8 cellular contexts compared by ENCODE assay signal in the genomic region with DNA sequence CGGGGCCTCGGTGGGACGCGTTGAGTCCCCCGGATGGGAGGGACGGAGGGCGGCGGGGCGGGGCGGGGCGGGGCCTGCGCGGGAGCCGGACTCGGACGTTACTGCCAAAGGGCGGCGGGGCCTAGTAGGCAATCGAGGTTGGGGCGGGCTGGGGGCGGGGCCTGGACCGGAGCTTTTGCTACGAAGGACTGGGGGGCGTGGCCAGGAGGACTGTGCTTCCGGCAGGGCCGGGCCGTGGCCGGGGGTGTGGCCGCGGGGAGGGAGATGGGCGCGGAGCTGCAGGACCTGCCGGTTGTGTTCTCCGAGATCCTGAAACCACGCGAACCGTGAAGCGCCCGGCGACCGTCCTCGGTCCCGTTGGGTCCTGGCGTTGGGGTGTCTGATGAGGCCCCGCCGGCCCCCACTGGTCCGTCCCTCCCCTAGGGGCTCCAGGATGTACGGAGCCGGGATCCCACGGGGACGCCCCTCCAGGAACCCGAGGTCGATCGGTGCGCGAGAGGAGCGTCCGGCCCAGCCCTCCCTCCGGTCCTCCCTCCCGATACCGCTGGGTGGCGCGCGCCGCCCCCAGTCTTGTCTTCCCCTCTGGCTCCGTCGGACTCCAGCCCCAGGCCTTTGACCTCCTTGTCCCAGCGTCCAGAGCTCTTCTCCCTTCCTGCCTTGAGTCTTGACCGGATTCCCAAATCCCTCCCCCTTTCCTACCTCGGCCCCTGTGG.
DNase-seq lines count a peak whose midpoint lies in the region; ATAC-seq and TF ChIP-seq lines count a peak whose summit lies in the region.

No MANE protein-coding gene starts in this region.

- DNase-seq in AG20443 (ENCODE audit: low spot score) (peak; percentile 99), NCI-H2196 treated with DMSO at 0.1 percent for 48 hours (lab: John Stamatoyannopoulos, UW; ENCODE audit: unreplicated experiment) (peak; percentile 93), WERI-Rb-1 (peak; percentile 98), islet precursor cell (peak; percentile 100)
- DNase-seq in central memory CD4-positive, alpha-beta T cell: peak; percentile 88
- peak; percentile 92 to 97 for DNase-seq in stimulated activated CD4-positive, alpha-beta T cell treated with anti-CD3 and anti-CD28 coated beads, Interleukin-12 subunit alpha, Interleukin-12 subunit beta, amount 100 ng/mL, for 24 hours (ENCODE audit: low read depth in 2 of 2)

- no peaks in the 10 kb centered on the region for H3K27me3 ChIP-seq in WERI-Rb-1 (ENCODE audit: insufficient read depth, low read depth, severe bottlenecking)

- in situ Hi-C loops in GM18951 (cut with MboI; ENCODE audit: low sequenced_read_pairs, unreplicated experiment): no loop called here

- no peaks in the 10 kb centered on the region for H3K9me3 ChIP-seq in WERI-Rb-1 (ENCODE audit: severe bottlenecking)

- H3K27ac ChIP-seq in WERI-Rb-1: peak overlapping the region; percentile 64

- peak; percentile 91 for TF ChIP-seq CTCF in WERI-Rb-1 (IDR thresholded peaks at IDR 0.05; ENCODE audit: low read depth, low read length)

- peak overlapping the region; percentile 68 for H3K4me3 ChIP-seq in WERI-Rb-1 (ENCODE audit: low read depth, low read length)

- peak; percentile 75 for TF ChIP-seq POLR2A in GM18951 (IDR thresholded peaks at IDR 0.05; ENCODE audit: extremely low read depth, insufficient read depth, insufficient read length)

- peak; percentile 64 for ATAC-seq in HG03159 (IDR thresholded peaks at IDR 0.05; ENCODE audit: unreplicated experiment)

- H3K36me3 ChIP-seq in WERI-Rb-1: no peaks in the 10 kb centered on the region

Comparison
In these comparisons a context has a peak if more than half of its experiments do, and no peak if none do; other contexts are left out.
1. Peak in every context shown above with its lines: DNase-seq, ATAC-seq, H3K4me3 ChIP-seq and H3K27ac ChIP-seq.